In the genomic region with DNA sequence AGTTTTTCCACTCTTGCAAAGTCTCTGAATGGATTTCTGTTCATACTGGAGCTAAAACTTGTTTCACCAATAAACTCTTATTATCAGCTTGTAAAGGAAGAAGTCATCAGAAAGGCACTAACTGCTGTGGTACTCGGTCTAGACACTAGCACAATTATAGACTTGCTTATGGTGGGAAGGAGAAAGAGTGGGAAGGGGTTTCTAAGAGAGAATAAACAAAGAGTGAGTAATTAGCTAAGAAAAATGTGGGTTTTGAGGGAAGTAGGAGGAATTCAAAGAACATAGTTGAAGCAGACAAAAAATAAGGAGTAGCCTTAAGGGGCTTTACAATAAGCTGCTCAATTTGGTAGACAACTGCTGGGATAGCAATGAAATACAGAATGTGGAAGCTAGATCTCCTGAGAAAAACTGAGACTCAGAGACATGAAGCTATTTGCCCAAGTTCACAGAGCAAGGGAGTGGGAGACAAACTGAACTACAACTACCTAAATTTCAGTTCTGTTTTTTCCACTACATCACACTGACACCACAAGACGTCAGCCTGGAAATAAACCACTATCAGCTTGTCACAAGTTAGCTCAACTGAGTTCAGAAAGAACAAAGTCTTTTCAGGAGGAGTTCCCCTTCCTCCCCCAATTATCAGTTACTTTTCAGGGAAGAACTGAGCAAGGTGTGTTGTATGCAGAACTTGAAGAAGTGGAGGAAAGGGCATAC, we compare ENCODE assay signal across 8 cellular contexts. TPM values are rescaled to one million over a fixed set of nuclear protein-coding genes. Genes with fewer than 3 reads are reported as not detected.
DNase-seq lines count a peak whose midpoint lies in the region; ATAC-seq and TF ChIP-seq lines count a peak whose summit lies in the region.

No MANE protein-coding gene starts in this region.

- H3K27me3 Mint-ChIP-seq in brain = no peaks in the 10 kb centered on the region
- no peaks in the 10 kb centered on the region for H3K27me3 Mint-ChIP-seq in stimulated activated naive B cell treated with anti-CD40 and anti-IgM and Interleukin-4, amounts not matched to agents 10 μg/mL and 1 μg/mL and 100 μg/mL, for 72 hours

- intact Hi-C loops in thyroid gland (cut with DNase I) = no loop called here

- H3K9me3 Mint-ChIP-seq in brain = peaks cover 21 to 33% (median 33%) of the 10 kb centered on the region in 5 experiments
- peaks cover 11 to 18% of the 10 kb centered on the region in 2 donors for H3K9me3 Mint-ChIP-seq in stimulated activated naive B cell treated with anti-CD40 and anti-IgM and Interleukin-4, amounts not matched to agents 10 μg/mL and 1 μg/mL and 100 μg/mL, for 72 hours

- 82 to 87% methylated on average over 2 of the region's 2 CpGs for WGBS in thyroid gland, 2 donors

- ATAC-seq in GM21381 (IDR thresholded peaks at IDR 0.05; ENCODE audit: unreplicated experiment) = peak; percentile 86
- ATAC-seq in HG03571 (IDR thresholded peaks at IDR 0.05; ENCODE audit: unreplicated experiment) = peak; percentile 73
- peak; percentile 97 to 99 for ATAC-seq in stimulated activated naive B cell treated with anti-CD40 and anti-IgM and Interleukin-4, amounts not matched to agents 10 μg/mL and 1 μg/mL and 100 μg/mL, for 72 hours (replicated peaks)

- peak overlapping the region in 3 of 5 experiments; percentile 8 to 27 (median 24) for H3K27ac Mint-ChIP-seq in brain
- H3K27ac Mint-ChIP-seq in stimulated activated naive B cell treated with anti-CD40 and anti-IgM and Interleukin-4, amounts not matched to agents 10 μg/mL and 1 μg/mL and 100 μg/mL, for 72 hours = peak overlapping the region; percentile 90

- peaks cover 48% of the 10 kb centered on the region for H3K36me3 Mint-ChIP-seq in brain
- H3K36me3 Mint-ChIP-seq in stimulated activated naive B cell treated with anti-CD40 and anti-IgM and Interleukin-4, amounts not matched to agents 10 μg/mL and 1 μg/mL and 100 μg/mL, for 72 hours = peaks cover 23 to 33% of the 10 kb centered on the region in 2 donors

- TF ChIP-seq POLR2A in thyroid gland (IDR thresholded peaks at IDR 0.05) = no peak

- no peaks in the 10 kb centered on the region for H3K9me3 ChIP-seq in thyroid gland

- peaks cover 18% of the 10 kb centered on the region in 2 donors for H3K4me1 ChIP-seq in thyroid gland

- H3K27ac ChIP-seq in thyroid gland = no peak overlapping the region

- DNase-seq in GM10266 (ENCODE audit: extremely low spot score) (peak; percentile 49), thyroid gland (no peak), superior temporal gyrus (ENCODE audit: extremely low spot score) (no peak), NCI-H2171 treated with DMSO at 0.1 percent for 48 hours (lab: John Stamatoyannopoulos, UW) (no peak)
- DNase-seq in stimulated activated naive B cell treated with anti-CD40 and anti-IgM and Interleukin-4, amounts not matched to agents 10 μg/mL and 1 μg/mL and 100 μg/mL, for 72 hours = peak; percentile 71

- H3K4me1 Mint-ChIP-seq in brain = peaks cover 43% of the 10 kb centered on the region
- H3K4me1 Mint-ChIP-seq in stimulated activated naive B cell treated with anti-CD40 and anti-IgM and Interleukin-4, amounts not matched to agents 10 μg/mL and 1 μg/mL and 100 μg/mL, for 72 hours = peaks cover 19 to 44% of the 10 kb centered on the region in 2 donors

- no peaks in the 10 kb centered on the region for H3K27me3 ChIP-seq in thyroid gland

- H3K4me3 Mint-ChIP-seq in brain = no peak overlapping the region
- peak overlapping the region; percentile 18 to 19 for H3K4me3 Mint-ChIP-seq in stimulated activated naive B cell treated with anti-CD40 and anti-IgM and Interleukin-4, amounts not matched to agents 10 μg/mL and 1 μg/mL and 100 μg/mL, for 72 hours

- TF ChIP-seq CTCF in GM10266 (IDR thresholded peaks at IDR 0.05; ENCODE audit: control insufficient read depth, insufficient read depth, low read depth, missing control alignments) = no peak
- TF ChIP-seq CTCF in brain (conservative IDR thresholded peaks at IDR 0.05) = no peak
- no peak for TF ChIP-seq CTCF in thyroid gland (IDR thresholded peaks at IDR 0.05)

- no peak overlapping the region for H3K4me3 ChIP-seq in thyroid gland (replicated peaks in 1 of 3)

- H3K36me3 ChIP-seq in thyroid gland = no peaks in the 10 kb centered on the region

RNA-seq across cellular contexts. Expression of a gene that starts 59.7 kb away (rescaled TPM):
- 8.6 TPM for polyA plus RNA-seq in brain (ENCODE audit: insufficient read depth, low read depth, low replicate concordance)
- total RNA-seq in thyroid gland = 10 to 100 TPM; 60.6 to 86.6 (median 75.6) TPM

Comparison
In these comparisons a context has a peak if more than half of its experiments do, and no peak if none do; other contexts are left out.
1. DNase-seq: peak in GM10266 (single experiment) and stimulated activated naive B cell treated with anti-CD40 and anti-IgM and Interleukin-4, amounts not matched to agents 10 μg/mL and 1 μg/mL and 100 μg/mL, for 72 hours (single experiment); none in thyroid gland (0 of 2), superior temporal gyrus (single experiment) and NCI-H2171 treated with DMSO at 0.1 percent for 48 hours (single experiment).
2. H3K4me3 Mint-ChIP-seq: peak in stimulated activated naive B cell treated with anti-CD40 and anti-IgM and Interleukin-4, amounts not matched to agents 10 μg/mL and 1 μg/mL and 100 μg/mL, for 72 hours (2 of 2); none in brain (0 of 5).
3. Peak in every context shown above with its lines, with median percentiles within 50 percentile points of each other: ATAC-seq.